ENCODE assay signal across 1 cellular context in the genomic region with DNA sequence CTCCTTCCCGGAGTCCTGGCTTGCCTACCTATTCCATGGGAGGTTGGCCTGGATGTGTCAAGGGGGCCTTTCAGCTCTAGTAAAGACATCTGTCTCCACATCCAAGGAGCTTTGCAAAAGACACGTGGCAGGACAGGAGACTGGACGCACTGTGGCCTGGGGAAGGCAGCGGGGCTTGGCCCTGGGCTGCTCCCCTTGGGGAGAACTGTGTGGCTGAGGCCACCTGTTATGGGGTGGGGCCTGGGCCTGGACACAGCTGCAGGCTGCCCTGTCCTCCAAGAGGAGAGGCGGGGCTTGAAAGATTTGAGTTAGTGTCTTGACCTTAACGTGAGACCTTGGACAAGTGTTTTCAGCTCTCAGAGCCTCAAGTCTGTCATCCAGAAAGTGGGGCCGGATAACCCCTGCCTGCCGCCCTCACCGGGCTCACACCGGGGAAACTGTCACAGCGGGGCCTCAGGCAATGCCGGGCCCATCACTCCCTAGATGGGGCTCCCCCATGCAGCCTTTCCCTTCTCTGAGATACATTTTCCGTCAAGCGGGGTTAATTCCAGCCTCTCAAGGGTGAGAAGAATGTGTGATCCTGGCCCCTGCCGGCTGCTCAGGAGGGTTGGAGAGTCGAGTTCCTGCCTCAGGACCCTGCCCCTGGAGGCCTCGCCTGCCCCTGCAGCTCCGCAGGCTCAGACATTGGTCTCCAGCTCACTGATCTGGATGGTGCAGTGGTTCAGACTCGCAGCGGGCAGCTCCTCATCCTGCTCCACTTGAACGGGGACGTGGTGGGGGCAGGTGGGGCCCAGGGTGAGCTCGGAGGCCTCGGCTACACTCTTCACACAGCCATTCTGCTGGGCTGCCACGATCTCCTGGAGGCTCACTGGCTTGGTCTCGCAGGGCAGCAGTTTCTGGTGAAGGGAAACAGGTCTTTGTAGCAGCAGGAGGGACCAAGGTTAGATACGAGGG.
TF ChIP-seq lines count a peak whose summit lies in the region.

No MANE protein-coding gene starts in this region.

TF ChIP-seq in SK-N-SH, 30 proteins besides CTCF, POLR2A, EP300 and RAD21 (continued from another document):
- TF ChIP-seq, protein P1, sequence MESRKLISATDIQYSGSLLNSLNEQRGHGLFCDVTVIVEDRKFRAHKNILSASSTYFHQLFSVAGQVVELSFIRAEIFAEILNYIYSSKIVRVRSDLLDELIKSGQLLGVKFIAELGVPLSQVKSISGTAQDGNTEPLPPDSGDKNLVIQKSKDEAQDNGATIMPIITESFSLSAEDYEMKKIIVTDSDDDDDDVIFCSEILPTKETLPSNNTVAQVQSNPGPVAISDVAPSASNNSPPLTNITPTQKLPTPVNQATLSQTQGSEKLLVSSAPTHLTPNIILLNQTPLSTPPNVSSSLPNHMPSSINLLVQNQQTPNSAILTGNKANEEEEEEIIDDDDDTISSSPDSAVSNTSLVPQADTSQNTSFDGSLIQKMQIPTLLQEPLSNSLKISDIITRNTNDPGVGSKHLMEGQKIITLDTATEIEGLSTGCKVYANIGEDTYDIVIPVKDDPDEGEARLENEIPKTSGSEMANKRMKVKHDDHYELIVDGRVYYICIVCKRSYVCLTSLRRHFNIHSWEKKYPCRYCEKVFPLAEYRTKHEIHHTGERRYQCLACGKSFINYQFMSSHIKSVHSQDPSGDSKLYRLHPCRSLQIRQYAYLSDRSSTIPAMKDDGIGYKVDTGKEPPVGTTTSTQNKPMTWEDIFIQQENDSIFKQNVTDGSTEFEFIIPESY (IDR thresholded peaks at IDR 0.05; ENCODE audit: borderline replicate concordance, low read depth), result no peak
- TF ChIP-seq TEAD4 (IDR thresholded peaks at IDR 0.05; ENCODE audit: borderline replicate concordance, insufficient read depth) (no peak), USF2 (IDR thresholded peaks at IDR 0.05; ENCODE audit: borderline replicate concordance, low read depth, low read length) (no peak), RXRA (IDR thresholded peaks at IDR 0.05; ENCODE audit: borderline replicate concordance, low read depth) (no peak), CHD2 (IDR thresholded peaks at IDR 0.05; ENCODE audit: low read length, partially characterized antibody) (no peak), FOSL2 (IDR thresholded peaks at IDR 0.05; ENCODE audit: borderline replicate concordance, low read depth) (no peak), FOXJ3 (CRISPR knock-in tag; IDR thresholded peaks at IDR 0.05) (no peak), RFX5 (IDR thresholded peaks at IDR 0.05; ENCODE audit: low read length) (no peak), POLR2AphosphoS5 (IDR thresholded peaks at IDR 0.05; ENCODE audit: low read depth, low read length) (no peak)
